ENCODE assay signal across 2 cellular contexts in genomic region chr17:64622931-64623654, GRCh38.
TF ChIP-seq lines count a peak whose summit lies in the region.

No MANE protein-coding gene starts in this region.

TF ChIP-seq in HCT116, 20 proteins besides CTCF, POLR2A, EP300 and RAD21 (continued from another document):
- TF ChIP-seq REST (IDR thresholded peaks at IDR 0.05; ENCODE audit: low read depth) (no peak), ZBTB33 (IDR thresholded peaks at IDR 0.05; ENCODE audit: extremely low read depth, insufficient replicate concordance, low read length) (peak; percentile 39), CEBPB (IDR thresholded peaks at IDR 0.05; ENCODE audit: low read depth) (peak; percentile 86), ELF1 (IDR thresholded peaks at IDR 0.05; ENCODE audit: borderline replicate concordance, low read depth) (no peak; the same call in 1 of the 2 replicates), ATF3 (IDR thresholded peaks at IDR 0.05) (peak; percentile 55; the same call in 1 of the 2 replicates), CBX3 (IDR thresholded peaks at IDR 0.05; ENCODE audit: low read depth) (peak; percentile 68; the same call in 1 of the 2 replicates), JUND (IDR thresholded peaks at IDR 0.05) (peak; percentile 86), FOSL1 (IDR thresholded peaks at IDR 0.05; ENCODE audit: low read depth) (peak; percentile 92), TCF7L2 (IDR thresholded peaks at IDR 0.05; ENCODE audit: borderline replicate concordance, extremely low read depth, insufficient read depth, insufficient read length) (no peak), POLR2AphosphoS5 (IDR thresholded peaks at IDR 0.05; ENCODE audit: low read depth, low read length) (peak; percentile 55; the same call in 1 of the 2 replicates)
TF ChIP-seq in HCT116: peak in this region for 12.

TF ChIP-seq in SK-N-SH, 30 proteins besides CTCF, POLR2A, EP300 and RAD21 (continued from another document):
- TF ChIP-seq RXRA (IDR thresholded peaks at IDR 0.05; ENCODE audit: borderline replicate concordance, low read depth), result no peak
- TF ChIP-seq FOXM1 (IDR thresholded peaks at IDR 0.05; ENCODE audit: low read depth), result no peak
- TF ChIP-seq TCF12 (IDR thresholded peaks at IDR 0.05), result peak; percentile 55
- TF ChIP-seq YY1 (IDR thresholded peaks at IDR 0.05; ENCODE audit: low read depth), result no peak
